10 cellular contexts compared by ENCODE assay signal in genomic region chr2:217714268-217714643, GRCh38.
A peak's percentile ranks its signal among the peaks of the same experiment; 100 is the strongest.
DNase-seq lines count a peak whose midpoint lies in the region; ATAC-seq, FAIRE-seq and TF ChIP-seq lines count a peak whose summit lies in the region.
"Had no signal": no experiment of that assay in that cellular context is flagged by ENCODE, and none has a peak within 500 bp of the region (broad histone marks: within the 10 kb centered on the region; RNA-seq: fewer than 3 reads in every experiment).

No MANE protein-coding gene starts in this region.

- H3K9me3 ChIP-seq in PC-3 (ENCODE audit: low read length): no peaks in the 10 kb centered on the region
- peaks cover 0 to 8% (median 0%) of the 10 kb centered on the region in 4 donors for H3K9me3 ChIP-seq in esophagus muscularis mucosa
- H3K9me3 ChIP-seq in tibial artery: no peaks in the 10 kb centered on the region

- WGBS in esophagus muscularis mucosa: 27% methylated on average over 8 of the region's 8 CpGs

- TF ChIP-seq CTCF in PC-3 (conservative IDR thresholded peaks at IDR 0.05; ENCODE audit: low read depth, low read length) (no peak), esophagus muscularis mucosa (IDR thresholded peaks at IDR 0.05) (no peak), tibial artery (IDR thresholded peaks at IDR 0.05) (no peak)

- no peaks in the 10 kb centered on the region for H3K9me2 ChIP-seq in PC-3 (replicated peaks; ENCODE audit: low read length)

- H3K36me3 ChIP-seq in PC-3 (ENCODE audit: low read depth, low read length) (no peaks in the 10 kb centered on the region), esophagus muscularis mucosa (no peaks in the 10 kb centered on the region), tibial artery (peaks cover 0 to 16% (median 0%) of the 10 kb centered on the region in 3 donors)

- H2AFZ ChIP-seq in PC-3 (ENCODE audit: low read length): no peak overlapping the region

- no peak overlapping the region for H3K9ac ChIP-seq in PC-3 (ENCODE audit: low read length)

- CTCF ChIA-PET in PC-3 (lab: Charles Lee): no interaction called here

- H3K27me3 ChIP-seq in PC-3 (ENCODE audit: low read length): no peaks in the 10 kb centered on the region
- H3K27me3 ChIP-seq in esophagus muscularis mucosa: no peaks in the 10 kb centered on the region
- H3K27me3 ChIP-seq in tibial artery: no peaks in the 10 kb centered on the region

- FAIRE-seq in RCC 7860 (lab: Jason Lieb, UNC): no peak

- no TSS peak for BruUV-seq in PC-3 (replicated peaks; lab: Mats Ljungman, UMichigan)

- TF ChIP-seq POLR2A in esophagus muscularis mucosa (IDR thresholded peaks at IDR 0.05; ENCODE audit: low read depth): no peak

- H3K4me1 ChIP-seq in PC-3 (ENCODE audit: insufficient read depth, low read length): peaks cover 25% of the 10 kb centered on the region
- H3K4me1 ChIP-seq in esophagus muscularis mucosa: peaks cover 15 to 55% (median 40%) of the 10 kb centered on the region in 4 donors
- H3K4me1 ChIP-seq in tibial artery: peaks cover 0 to 34% (median 23%) of the 10 kb centered on the region in 4 donors

- no peaks in the 10 kb centered on the region for H4K20me1 ChIP-seq in PC-3 (ENCODE audit: low read length)

- H3K27ac ChIP-seq in PC-3 (ENCODE audit: low read length) (no peak overlapping the region), esophagus muscularis mucosa (replicated peaks in 1 of 4) (peak overlapping the region; percentile 67 to 75 (median 68)), tibial artery (peak overlapping the region; percentile 49 to 59)

- H3K4me2 ChIP-seq in PC-3 (ENCODE audit: low read length): no peak overlapping the region

- H3F3A ChIP-seq in PC-3 (ENCODE audit: low read length, unreplicated experiment): no peaks in the 10 kb centered on the region

- intact Hi-C loops in PC-3 (cut with micrococcal nuclease) (loop anchor here (5.0 to 10.0 kb wide), 2 partner anchors 549 to 1197 kb away; no protein-coding TSS in a partner anchor), esophagus muscularis mucosa (cut with DNase I) (loop anchor here (5.0 kb wide), 2 partner anchors 202 to 1022 kb away; no protein-coding TSS in a partner anchor), tibial artery (cut with DNase I; ENCODE audit: low total_unique reads) (loop anchor here (5.0 kb wide), 2 partner anchors 62 to 1017 kb away; partner anchors contain the start of gene IGFBP5)

- DNase-seq in PC-3: peak; percentile 36
- DNase-seq in esophagus muscularis mucosa (ENCODE audit: extremely low spot score): no peak
- peak; percentile 92 for DNase-seq in midbrain (lab: John Stamatoyannopoulos, UW)
- peak; percentile 73 to 84 for DNase-seq in tibial artery
- DNase-seq in NCI-H2081 treated with DMSO at 0.1 percent for 48 hours (lab: John Stamatoyannopoulos, UW): no peak
- no peak for DNase-seq in RCC 7860 (ENCODE audit: low spot score)
- DNase-seq in D341Med (ENCODE audit: low spot score): no peak
- no peak for DNase-seq in stimulated activated CD4-positive, alpha-beta T cell treated with anti-CD3 and anti-CD28 coated beads, Interleukin-2, amount 100 ng/mL, for 48 hours
- DNase-seq: activated CD4-positive, alpha-beta T cell treated with anti-CD3 and anti-CD28 coated beads, Interleukin-2, amount 10 ng/mL, durations not matched to agents 24 days and 14 days; stimulated activated CD4-positive, alpha-beta T cell treated with anti-CD3 and anti-CD28 coated beads, Interleukin-12 subunit alpha, Interleukin-12 subunit beta, amount 100 ng/mL, for 4 hours had no signal

- H3K4me3 ChIP-seq in PC-3 (ENCODE audit: low read length) (no peak overlapping the region), esophagus muscularis mucosa (no peak overlapping the region), tibial artery (no peak overlapping the region)

- POLR2A ChIA-PET in PC-3 (lab: Charles Lee; ENCODE audit: unreplicated experiment): no interaction called here

- ATAC-seq in PC-3: peak; percentile 18; the same call in 1 of the 2 replicates

- no peak for TF ChIP-seq EP300 in esophagus muscularis mucosa (IDR thresholded peaks at IDR 0.05)

- H3K79me2 ChIP-seq in PC-3 (ENCODE audit: low read length): no peaks in the 10 kb centered on the region

Comparison
In these comparisons a context has a peak if more than half of its experiments do, and no peak if none do; other contexts are left out.
1. DNase-seq: peak in PC-3 (single experiment), midbrain (single experiment) and tibial artery (2 of 2); none in esophagus muscularis mucosa (single experiment), NCI-H2081 treated with DMSO at 0.1 percent for 48 hours (single experiment), RCC 7860 (single experiment), D341Med (single experiment) and stimulated activated CD4-positive, alpha-beta T cell treated with anti-CD3 and anti-CD28 coated beads, Interleukin-2, amount 100 ng/mL, for 48 hours (0 of 2).